Comparison of ENCODE assay signal across 18 cellular contexts in the genomic region with DNA sequence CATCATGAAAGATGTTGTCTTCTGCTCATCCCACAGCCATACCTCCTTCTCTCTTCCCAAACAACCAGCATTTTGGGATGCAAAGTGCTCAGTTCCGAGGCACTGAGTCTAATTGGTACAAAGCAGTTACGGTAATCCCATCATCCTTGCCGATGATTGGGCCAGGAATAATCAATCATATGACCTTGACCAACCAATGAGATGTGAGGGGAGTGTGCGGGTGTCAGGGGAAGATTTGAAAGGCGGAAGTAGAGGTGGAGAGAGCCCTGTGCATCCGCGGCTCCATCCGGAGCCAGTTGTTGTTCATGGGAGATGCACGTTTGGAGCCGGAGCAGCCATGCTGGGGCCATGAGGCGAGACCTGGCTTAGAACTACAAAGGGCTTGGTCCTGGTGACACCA.
DNase-seq lines count a peak whose midpoint lies in the region; ATAC-seq and TF ChIP-seq lines count a peak whose summit lies in the region.
"Had no signal": no experiment of that assay in that cellular context is flagged by ENCODE, and none has a peak within 500 bp of the region (broad histone marks: within the 10 kb centered on the region; RNA-seq: fewer than 3 reads in every experiment).

No MANE protein-coding gene starts in this region.

- H3K27ac ChIP-seq in testis (no peak overlapping the region), dorsolateral prefrontal cortex (no peak overlapping the region)
- H3K27ac ChIP-seq: HL-60 had no signal

- WGBS in testis, 2 donors = 68 to 71% methylated on average over 10 to 11 of the region's 11 CpGs

- H3K9me3 ChIP-seq in T-helper 17 cell (ENCODE audit: control insufficient read depth, low read length, poor library complexity, severe bottlenecking) (no peaks in the 10 kb centered on the region), testis (no peaks in the 10 kb centered on the region)
- H3K9me3 ChIP-seq: BLaER1 treated with 17β-estradiol and CSF1 and Interleukin-3, amounts not matched to agents 10 nM and 100 nM; Caco-2 had no signal

- no peaks in the 10 kb centered on the region for H3K4me1 Mint-ChIP-seq in activated naive CD8-positive, alpha-beta T cell treated with anti-CD3 and anti-CD28 coated beads, Interleukin-2, amount 10 ng/mL, durations not matched to agents 7 days and 5 days
- H3K4me1 Mint-ChIP-seq in activated naive CD8-positive, alpha-beta T cell treated with anti-CD3 and anti-CD28 coated beads for 36 hours = peaks cover 3% of the 10 kb centered on the region
- H3K4me1 Mint-ChIP-seq in T-helper 17 cell = peaks cover 5% of the 10 kb centered on the region
- H3K4me1 Mint-ChIP-seq in activated naive CD8-positive, alpha-beta T cell treated with anti-CD3 and anti-CD28 coated beads, Interleukin-2, amount 50 U/mL, for 24 hours = no peaks in the 10 kb centered on the region
- H3K4me1 Mint-ChIP-seq: GM23338 had no signal

- H3K4me3 ChIP-seq in testis (peak overlapping the region in 1 of 2 donors; percentile 35), dorsolateral prefrontal cortex (no peak overlapping the region)
- H3K4me3 ChIP-seq: BLaER1 treated with 17β-estradiol and CSF1 and Interleukin-3, amounts not matched to agents 10 nM and 100 nM; GM23338 had no signal

- TF ChIP-seq CTCF in testis (IDR thresholded peaks at IDR 0.05) = no peak
- TF ChIP-seq CTCF in dorsolateral prefrontal cortex (IDR thresholded peaks at IDR 0.05 in 54 of 56, conservative IDR thresholded peaks at IDR 0.05 in 2 of 56; ENCODE audit: low read depth in 1 of 56, partially characterized antibody in 56 of 56) = no peak

- ATAC-seq in activated naive CD8-positive, alpha-beta T cell treated with anti-CD3 and anti-CD28 coated beads, Interleukin-2, amount 10 ng/mL, durations not matched to agents 7 days and 5 days (ENCODE audit: low read depth) = no peak
- ATAC-seq in T-helper 17 cell = no peak
- no peak for ATAC-seq in activated naive CD8-positive, alpha-beta T cell treated with anti-CD3 and anti-CD28 coated beads, Interleukin-2, amount 50 U/mL, for 24 hours
- ATAC-seq: GM23338 had no signal

- no peaks in the 10 kb centered on the region for H3K27me3 Mint-ChIP-seq in activated naive CD8-positive, alpha-beta T cell treated with anti-CD3 and anti-CD28 coated beads, Interleukin-2, amount 10 ng/mL, durations not matched to agents 7 days and 5 days
- H3K27me3 Mint-ChIP-seq in activated naive CD8-positive, alpha-beta T cell treated with anti-CD3 and anti-CD28 coated beads for 36 hours = no peaks in the 10 kb centered on the region
- no peaks in the 10 kb centered on the region for H3K27me3 Mint-ChIP-seq in T-helper 17 cell
- H3K27me3 Mint-ChIP-seq in activated naive CD8-positive, alpha-beta T cell treated with anti-CD3 and anti-CD28 coated beads, Interleukin-2, amount 50 U/mL, for 24 hours = no peaks in the 10 kb centered on the region
- H3K27me3 Mint-ChIP-seq: IgD-negative memory B cell had no signal

- H3K36me3 Mint-ChIP-seq in activated naive CD8-positive, alpha-beta T cell treated with anti-CD3 and anti-CD28 coated beads, Interleukin-2, amount 10 ng/mL, durations not matched to agents 7 days and 5 days = peaks cover 24% of the 10 kb centered on the region
- peaks cover 11% of the 10 kb centered on the region for H3K36me3 Mint-ChIP-seq in activated naive CD8-positive, alpha-beta T cell treated with anti-CD3 and anti-CD28 coated beads for 36 hours
- peaks cover 5% of the 10 kb centered on the region for H3K36me3 Mint-ChIP-seq in T-helper 17 cell (ENCODE audit: low read depth)
- peaks cover 16% of the 10 kb centered on the region for H3K36me3 Mint-ChIP-seq in activated naive CD8-positive, alpha-beta T cell treated with anti-CD3 and anti-CD28 coated beads, Interleukin-2, amount 50 U/mL, for 24 hours (ENCODE audit: low read depth)

- no peaks in the 10 kb centered on the region for H3K9me3 Mint-ChIP-seq in activated naive CD8-positive, alpha-beta T cell treated with anti-CD3 and anti-CD28 coated beads, Interleukin-2, amount 10 ng/mL, durations not matched to agents 7 days and 5 days
- no peaks in the 10 kb centered on the region for H3K9me3 Mint-ChIP-seq in activated naive CD8-positive, alpha-beta T cell treated with anti-CD3 and anti-CD28 coated beads for 36 hours
- H3K9me3 Mint-ChIP-seq in activated naive CD8-positive, alpha-beta T cell treated with anti-CD3 and anti-CD28 coated beads, Interleukin-2, amount 50 U/mL, for 24 hours = no peaks in the 10 kb centered on the region
- H3K9me3 Mint-ChIP-seq: GM23338, IgD-negative memory B cell had no signal

- POLR2A ChIA-PET in activated naive CD8-positive, alpha-beta T cell treated with anti-CD3 and anti-CD28 coated beads, Interleukin-2, amount 10 ng/mL, durations not matched to agents 7 days and 5 days (lab: Charles Lee) = no interaction called here

- H3K27me3 ChIP-seq in testis (no peaks in the 10 kb centered on the region), dorsolateral prefrontal cortex (no peaks in the 10 kb centered on the region)
- H3K27me3 ChIP-seq: BLaER1 treated with 17β-estradiol and CSF1 and Interleukin-3, amounts not matched to agents 10 nM and 100 nM had no signal

- H3K36me3 ChIP-seq in testis (ENCODE audit: low read depth, missing control alignments) = no peaks in the 10 kb centered on the region

- H3K4me3 Mint-ChIP-seq in activated naive CD8-positive, alpha-beta T cell treated with anti-CD3 and anti-CD28 coated beads, Interleukin-2, amount 10 ng/mL, durations not matched to agents 7 days and 5 days = no peak overlapping the region
- no peak overlapping the region for H3K4me3 Mint-ChIP-seq in activated naive CD8-positive, alpha-beta T cell treated with anti-CD3 and anti-CD28 coated beads for 36 hours
- no peak overlapping the region for H3K4me3 Mint-ChIP-seq in T-helper 17 cell
- no peak overlapping the region for H3K4me3 Mint-ChIP-seq in activated naive CD8-positive, alpha-beta T cell treated with anti-CD3 and anti-CD28 coated beads, Interleukin-2, amount 50 U/mL, for 24 hours
- H3K4me3 Mint-ChIP-seq: GM23338, IgD-negative memory B cell had no signal

- no peak for TF ChIP-seq POLR2A in testis (IDR thresholded peaks at IDR 0.05)

- H3K27ac Mint-ChIP-seq in activated naive CD8-positive, alpha-beta T cell treated with anti-CD3 and anti-CD28 coated beads, Interleukin-2, amount 10 ng/mL, durations not matched to agents 7 days and 5 days = peak overlapping the region; percentile 9
- no peak overlapping the region for H3K27ac Mint-ChIP-seq in activated naive CD8-positive, alpha-beta T cell treated with anti-CD3 and anti-CD28 coated beads for 36 hours
- H3K27ac Mint-ChIP-seq in T-helper 17 cell = peak overlapping the region; percentile 43
- peak overlapping the region; percentile 20 for H3K27ac Mint-ChIP-seq in activated naive CD8-positive, alpha-beta T cell treated with anti-CD3 and anti-CD28 coated beads, Interleukin-2, amount 50 U/mL, for 24 hours
- H3K27ac Mint-ChIP-seq: GM23338, IgD-negative memory B cell had no signal

- intact Hi-C loops in testis (cut with DNase I; ENCODE audit: low total_unique reads) (no loop called here), dorsolateral prefrontal cortex (cut with DNase I) (no loop called here)

- peaks cover 14% of the 10 kb centered on the region for H3K4me1 ChIP-seq in testis

- no peak for DNase-seq in activated naive CD8-positive, alpha-beta T cell treated with anti-CD3 and anti-CD28 coated beads, Interleukin-2, amount 10 ng/mL, durations not matched to agents 7 days and 5 days
- no peak for DNase-seq in activated naive CD8-positive, alpha-beta T cell treated with anti-CD3 and anti-CD28 coated beads for 36 hours
- no peak for DNase-seq in T-helper 17 cell
- no peak for DNase-seq in activated naive CD8-positive, alpha-beta T cell treated with anti-CD3 and anti-CD28 coated beads, Interleukin-2, amount 50 U/mL, for 24 hours
- DNase-seq in testis = peak; percentile 51
- DNase-seq in dorsolateral prefrontal cortex = no peak
- no peak for DNase-seq in NCI-H82 (lab: John Stamatoyannopoulos, UW)
- DNase-seq in GM03348 (ENCODE audit: low spot score) = no peak
- DNase-seq: 8988T, Caco-2, DMS153, DMS79, GDM1, HCEC 1CT had no signal
